ENCODE assay signal across 15 cellular contexts in genomic region chr16:77690416-77690815, GRCh38. TPM values are rescaled to one million over a fixed set of nuclear protein-coding genes. Genes with fewer than 3 reads are reported as not detected.
DNase-seq lines count a peak whose midpoint lies in the region; ATAC-seq, FAIRE-seq and TF ChIP-seq lines count a peak whose summit lies in the region.
"Had no signal": no experiment of that assay in that cellular context is flagged by ENCODE, and none has a peak within 500 bp of the region (broad histone marks: within the 10 kb centered on the region; RNA-seq: fewer than 3 reads in every experiment).

No MANE protein-coding gene starts in this region.

- no peak overlapping the region for H3K27ac ChIP-seq in K562 (ENCODE audit: extremely low read depth, low read depth, low read length)

- in situ Hi-C loops in K562 (cut with MboI): no loop called here

- TF ChIP-seq CTCF in K562 (IDR thresholded peaks at IDR 0.05 in 2 of 3, conservative IDR thresholded peaks at IDR 0.05 in 1 of 3; ENCODE audit: insufficient read depth in 2 of 3, low read depth in 1 of 3, low read length in 3 of 3): no peak

- H3K9ac ChIP-seq in K562 (ENCODE audit: insufficient read depth in 1 of 2, low read depth in 2 of 2, low read length in 2 of 2): no peak overlapping the region

- H3K4me3 ChIP-seq in K562: no peak overlapping the region

- DNase-seq in NCI-H82 (lab: John Stamatoyannopoulos, UW): peak; percentile 36
- DNase-seq in NCI-H82 treated with DMSO at 0.1 percent for 48 hours (lab: John Stamatoyannopoulos, UW; ENCODE audit: unreplicated experiment): no peak
- peak; percentile 10 for DNase-seq in HT1080 (ENCODE audit: low read depth)
- DNase-seq in K562 (ENCODE audit: extremely low read depth in 1 of 4, low spot score in 3 of 4): peak in 1 of 4 experiments; percentile 5
- peak in 6 of 10 donors; percentile 9 to 90 (median 55) for DNase-seq in posterior cingulate gyrus
- no peak for DNase-seq in OCI-M2 (lab: John Stamatoyannopoulos, UW; ENCODE audit: unreplicated experiment)
- DNase-seq in HK-2 (ENCODE audit: unreplicated experiment): no peak
- DNase-seq in SIG-M5 treated with dmso at 0.1 percent for 504 hours (lab: John Stamatoyannopoulos, UW; ENCODE audit: unreplicated experiment): no peak
- DNase-seq: CD8-positive, alpha-beta T cell; COR-L47; DMS53; GF-D8; HCEC 1CT had no signal

- no peak for TF ChIP-seq RAD21 in K562 (CRISPR knock-in tag; conservative IDR thresholded peaks at IDR 0.05 in 1 of 2, IDR thresholded peaks at IDR 0.05 in 1 of 2)

- BruUV-seq in K562 (replicated peaks; lab: Mats Ljungman, UMichigan): no TSS peak

- no peak for TF ChIP-seq EP300 in K562 (IDR thresholded peaks at IDR 0.05; ENCODE audit: low read length)

- CTCF ChIA-PET in K562 (lab: Yijun Ruan, JAX; ENCODE audit: low intra/inter-chr PET ratio): no interaction called here

- H3K9me3 ChIP-seq in K562 (replicated peaks; ENCODE audit: control insufficient read depth, insufficient read depth, low read depth, low read length): no peaks in the 10 kb centered on the region

- intact Hi-C loops in K562 (cut with micrococcal nuclease) (no loop called here), posterior cingulate gyrus (cut with DNase I) (no loop called here)

- H3K4me2 ChIP-seq in K562 (ENCODE audit: insufficient read depth, low read length): no peak overlapping the region

- no peak for TF ChIP-seq POLR2A in K562 (conservative IDR thresholded peaks at IDR 0.05)

- POLR2A ChIA-PET in K562 (lab: Yijun Ruan, JAX): no interaction called here

- no peaks in the 10 kb centered on the region for H3K9me1 ChIP-seq in K562 (ENCODE audit: control insufficient read depth, insufficient read depth, low read length)

- no peaks in the 10 kb centered on the region; a peak in 1 of 5 replicates for H3K4me1 ChIP-seq in K562 (replicated peaks in 1 of 2; ENCODE audit: control insufficient read depth in 2 of 2, insufficient read depth in 2 of 2, low read length in 2 of 2)

- no peaks in the 10 kb centered on the region for H4K20me1 ChIP-seq in K562 (replicated peaks; ENCODE audit: control insufficient read depth, insufficient read depth, low read length)

- WGBS in K562 (ENCODE audit: insufficient coverage, low coverage, missing lambda C conversion rate): under 1% methylated on average over 7 of the region's 7 CpGs

- H3K36me3 ChIP-seq in K562 (ENCODE audit: control insufficient read depth, insufficient read depth, low read length): no peaks in the 10 kb centered on the region

- no peaks in the 10 kb centered on the region for H3K79me2 ChIP-seq in K562 (ENCODE audit: control insufficient read depth, insufficient read depth, low read length)

- FAIRE-seq in K562 (lab: Jason Lieb, UNC): no peak
- FAIRE-seq: A204.1, D721Med had no signal

- peak; percentile 83 for ATAC-seq in K562
- ATAC-seq: CD8-positive, alpha-beta T cell had no signal

- peaks cover 5 to 11% of the 10 kb centered on the region in 2 experiments; a peak in 3 of 5 replicates for H3K27me3 ChIP-seq in K562 (ENCODE audit: control insufficient read depth in 2 of 2, insufficient read depth in 2 of 2, low read length in 2 of 2)

- no peak overlapping the region for H2AFZ ChIP-seq in K562 (ENCODE audit: low read depth, low read length)

TF ChIP-seq in K562, 482 proteins besides CTCF, POLR2A, EP300 and RAD21 (continues in another document):
- TF ChIP-seq TCF15 (CRISPR knock-in tag; IDR thresholded peaks at IDR 0.05) (no peak), IRF9 (tag; IDR thresholded peaks at IDR 0.05) (no peak), NR3C1 (CRISPR knock-in tag; IDR thresholded peaks at IDR 0.05) (no peak), CREM (IDR thresholded peaks at IDR 0.05; ENCODE audit: low read depth) (no peak), FOSL1 (tag; conservative IDR thresholded peaks at IDR 0.05) (no peak), SMAD2 (IDR thresholded peaks at IDR 0.05; ENCODE audit: low read depth, low read length) (no peak), MAFG (tag; conservative IDR thresholded peaks at IDR 0.05) (no peak), RFX1 (IDR thresholded peaks at IDR 0.05) (peak; percentile 27; the same call in 1 of the 2 replicates)

RNA-seq across cellular contexts. Expression of gene NUDT7, which starts 31.9 kb away (rescaled TPM):
- 2.3 and 3.8 TPM in 2 replicates for total RNA-seq in HT1080 (2014; rRNA removed; shearing (Covaris generic))
- 5.4 and 6.8 TPM in 2 replicates for polyA plus RNA-seq in HT1080 (2015; cell fraction: cytosol; rRNA removed)
- 4.9 and 6.7 TPM in 2 replicates for polyA plus RNA-seq in HT1080 (2015; cell fraction: nucleus; rRNA removed)
- total RNA-seq in K562 (2011; cell fraction: chromatin; rRNA removed; ENCODE audit: low replicate concordance): 3.2 and 8.9 TPM in 2 replicates
- 2.6 and 3.5 TPM in 2 replicates for total RNA-seq in K562 (2011; cell fraction: nucleolus; rRNA removed)
- total RNA-seq in K562 (2011; cell fraction: nucleoplasm; rRNA removed): 4.7 and 9.1 TPM in 2 replicates
- total RNA-seq in K562 (2014; rRNA removed): 4.7 and 5.7 TPM in 2 replicates
- 8.8 and 9.3 TPM in 2 replicates for total RNA-seq in K562 (2014; rRNA removed; fragmentation: Illumina TruSeq; extraction: Trizol)
- 7.4 and 8.1 TPM in 2 replicates for total RNA-seq in K562 (2015; rRNA removed; fragmentation: Illumina TruSeq; extraction: Trizol)
- 5.6 and 5.8 TPM in 2 replicates for total RNA-seq in K562 (2021)
- polyA plus RNA-seq in K562 (2011; rRNA removed): 11.5 and 12.9 TPM in 2 replicates
- 6.0 and 8.9 TPM in 2 replicates for polyA plus RNA-seq in K562 (2011; cell fraction: cytosol; rRNA removed)
- 4.7 and 5.7 TPM in 2 replicates for polyA plus RNA-seq in K562 (2011; cell fraction: nucleus; rRNA removed)
- polyA plus RNA-seq in K562 (2012): 7.0 and 11.0 TPM in 2 replicates
- 10.9 and 11.5 TPM in 2 replicates for polyA plus RNA-seq in K562 (2014; fragmentation: Illumina TruSeq; extraction: Trizol)
- 10 to 100 TPM; 23.2 to 24.2 TPM for polyA plus RNA-seq in K562 (2014; fragmentation: Nextera tagmentation; extraction: Ambion mirVana)
- 10.5 and 12.4 TPM in 2 replicates for polyA plus RNA-seq in K562 (2014; rRNA removed)
- 6.3 and 7.3 TPM in 2 replicates for polyA minus RNA-seq in K562 (2011; rRNA and poly(A)+ RNA removed)
- polyA minus RNA-seq in K562 (2011; cell fraction: cytosol; rRNA and poly(A)+ RNA removed): 4.1 TPM in 1 of 2 replicates, not detected in the other
- polyA minus RNA-seq in K562 (2011; cell fraction: nucleus; rRNA and poly(A)+ RNA removed): 2.1 and 2.6 TPM in 2 replicates

Comparison
In these comparisons a context has a peak if more than half of its experiments do, and no peak if none do; other contexts are left out.
1. DNase-seq: peak in NCI-H82 (single experiment), HT1080 (single experiment) and posterior cingulate gyrus (6 of 10); none in NCI-H82 treated with DMSO at 0.1 percent for 48 hours (single experiment), OCI-M2 (single experiment), HK-2 (single experiment) and SIG-M5 treated with dmso at 0.1 percent for 504 hours (single experiment).